In genomic region chr3:107431298-107432012, GRCh38 we compare ENCODE assay signal across 8 cellular contexts. TPM values are rescaled to one million over a fixed set of nuclear protein-coding genes. Genes with fewer than 3 reads are reported as not detected.
DNase-seq lines count a peak whose midpoint lies in the region; ATAC-seq and TF ChIP-seq lines count a peak whose summit lies in the region.

No MANE protein-coding gene starts in this region.

- ATAC-seq in GM18867 (IDR thresholded peaks at IDR 0.05; ENCODE audit: unreplicated experiment) (peak; percentile 75), HG03039 (IDR thresholded peaks at IDR 0.05; ENCODE audit: unreplicated experiment) (peak; percentile 44), right lobe of liver (peak; percentile 73 to 77 (median 74))

- H3K27ac ChIP-seq in right lobe of liver, result peak overlapping the region; percentile 88 to 93 (median 90)

- no peak for TF ChIP-seq CTCF in AG10803 (conservative IDR thresholded peaks at IDR 0.05; ENCODE audit: low read length)
- TF ChIP-seq CTCF in right lobe of liver (IDR thresholded peaks at IDR 0.05), result no peak

- peak; percentile 67 for DNase-seq in AG10803 (ENCODE audit: low read depth)
- DNase-seq in NCI-H460 (ENCODE audit: extremely low read depth, low read depth), result peak; percentile 47
- DNase-seq in activated CD4-positive, alpha-beta T cell treated with anti-CD3 and anti-CD28 coated beads, Interleukin-2, amount 50 U/mL, for 24 hours (ENCODE audit: low read depth in 1 of 2, low spot score in 1 of 2), result peak; percentile 15 to 23
- peak; percentile 74 for DNase-seq in ecto neural progenitor cell (ENCODE audit: low spot score)
- DNase-seq in right lobe of liver, result peak; percentile 69 to 83 (median 81)
- DNase-seq in stimulated activated CD4-positive, alpha-beta T cell treated with anti-CD3 and anti-CD28 coated beads, TNF-alpha, amount 100 ng/mL, for 4 hours (ENCODE audit: low read depth in 3 of 3), result peak; percentile 9 to 30 (median 10)

- H3K36me3 ChIP-seq in right lobe of liver, result no peaks in the 10 kb centered on the region

- intact Hi-C loops in right lobe of liver (cut with DNase I), result no loop called here

- no peaks in the 10 kb centered on the region for H3K9me3 ChIP-seq in right lobe of liver

- H3K4me3 ChIP-seq in AG10803 (ENCODE audit: low read length), result peak overlapping the region; percentile 76
- peak overlapping the region; percentile 59 to 77 (median 67) for H3K4me3 ChIP-seq in right lobe of liver

- WGBS in right lobe of liver (ENCODE audit: insufficient coverage, low coverage, low lambda C conversion rate, missing lambda C conversion rate), result 0% methylated on average over 1 of the region's 80 CpGs

- no peaks in the 10 kb centered on the region for H3K27me3 ChIP-seq in right lobe of liver

- peak; percentile 80 for TF ChIP-seq POLR2A in right lobe of liver (IDR thresholded peaks at IDR 0.05)

- peaks cover 0 to 4% (median 0%) of the 10 kb centered on the region in 4 donors for H3K4me1 ChIP-seq in right lobe of liver

RNA-seq across cellular contexts. Expression of gene CCDC54, which starts 54.2 kb away (rescaled TPM):
- total RNA-seq in NCI-H460 (2014; rRNA removed; shearing (Covaris generic)), result not detected in 2 replicates
- polyA plus RNA-seq in NCI-H460 (2014; cell fraction: nucleus; rRNA removed), result not detected in 2 replicates
- not detected for total RNA-seq in right lobe of liver

Comparison
In these comparisons a context has a peak if more than half of its experiments do, and no peak if none do; other contexts are left out.
1. Peak in every context shown above with its lines: DNase-seq, ATAC-seq, H3K4me3 ChIP-seq and H3K27ac ChIP-seq.
2. DNase-seq: peak in every context shown above with its lines; median percentile 81 in right lobe of liver; 74 in ecto neural progenitor cell; 67 in AG10803; 47 in NCI-H460; 19 in activated CD4-positive, alpha-beta T cell treated with anti-CD3 and anti-CD28 coated beads, Interleukin-2, amount 50 U/mL, for 24 hours; 10 in stimulated activated CD4-positive, alpha-beta T cell treated with anti-CD3 and anti-CD28 coated beads, TNF-alpha, amount 100 ng/mL, for 4 hours.